8 cellular contexts compared by ENCODE assay signal in genomic region chr12:63151898-63152700, GRCh38. TPM values are rescaled to one million over a fixed set of nuclear protein-coding genes. Genes with fewer than 3 reads are reported as not detected.
DNase-seq lines count a peak whose midpoint lies in the region; ATAC-seq, FAIRE-seq and TF ChIP-seq lines count a peak whose summit lies in the region.

No MANE protein-coding gene starts in this region.

- peaks cover 6% of the 10 kb centered on the region for H3K36me3 Mint-ChIP-seq in endothelial cell (ENCODE audit: low read depth, unreplicated experiment)

- peak; percentile 36 for FAIRE-seq in G401.6 (lab: Jason Lieb, UNC)

- peak; percentile 86 for TF ChIP-seq CTCF in endothelial cell (IDR thresholded peaks at IDR 0.05; ENCODE audit: unreplicated experiment)

- DNase-seq in KG1 (lab: John Stamatoyannopoulos, UW) (peak; percentile 8), SHP77 (lab: John Stamatoyannopoulos, UW) (peak; percentile 62 to 71), endothelial cell (ENCODE audit: low spot score) (peak; percentile 62), medulla oblongata (ENCODE audit: extremely low spot score) (peak; percentile 33), ureter (ENCODE audit: low spot score) (peak; percentile 51), T-helper 9 cell (no peak)

- no peak overlapping the region for H3K27ac Mint-ChIP-seq in endothelial cell (ENCODE audit: unreplicated experiment)

- peak; percentile 74 for ATAC-seq in GM21515 (IDR thresholded peaks at IDR 0.05; ENCODE audit: unreplicated experiment)

- H3K4me3 Mint-ChIP-seq in endothelial cell (ENCODE audit: unreplicated experiment), result peak overlapping the region; percentile 90

- H3K4me1 Mint-ChIP-seq in endothelial cell (ENCODE audit: unreplicated experiment), result peaks cover 21% of the 10 kb centered on the region

- peaks cover 16% of the 10 kb centered on the region for H3K27me3 Mint-ChIP-seq in endothelial cell (ENCODE audit: unreplicated experiment)

- no peaks in the 10 kb centered on the region for H3K9me3 Mint-ChIP-seq in endothelial cell (ENCODE audit: unreplicated experiment)

RNA-seq across cellular contexts. Expression of gene AVPR1A, which starts 1.1 kb away (rescaled TPM):
- total RNA-seq in endothelial cell (ENCODE audit: unreplicated experiment) (0.59 TPM), ureter (17.2 TPM)

Comparison
In these comparisons a context has a peak if more than half of its experiments do, and no peak if none do; other contexts are left out.
1. RNA of gene AVPR1A, which starts 1.1 kb away (total RNA-seq): 17.2 TPM in ureter (single experiment); 0.59 TPM in endothelial cell (single experiment); every median in the first group is over 10 times any median in the second.